In genomic region chr2:227163998-227164744, GRCh38 we compare ENCODE assay signal across 8 cellular contexts. TPM values are rescaled to one million over a fixed set of nuclear protein-coding genes. Genes with fewer than 3 reads are reported as not detected.
DNase-seq lines count a peak whose midpoint lies in the region; ATAC-seq and TF ChIP-seq lines count a peak whose summit lies in the region.

Gene COL4A3 (plus strand): TSS chr2:227164624. CDS start chr2:227164727, 103 bp downstream.
Gene COL4A4 (minus strand): TSS chr2:227164205. CDS start chr2:227147483, 16,722 bp downstream.

- H4K5ac ChIP-seq in mesendoderm (ENCODE audit: low read length), result no peak within 1 kb of the TSS

- no peak within 1 kb of the TSS for H4K8ac ChIP-seq in mesendoderm (ENCODE audit: low read depth, low read length)

- no peak within 1 kb of the TSS for H2BK5ac ChIP-seq in mesendoderm (ENCODE audit: low read length)

- H3K18ac ChIP-seq in mesendoderm (ENCODE audit: low read length), result no peak within 1 kb of the TSS

- intact Hi-C loops in dorsolateral prefrontal cortex (cut with DNase I), result no loop called here
- intact Hi-C loops in uterus (cut with DNase I; ENCODE audit: low total_unique reads), result no loop called here

- H3K56ac ChIP-seq in mesendoderm (ENCODE audit: low read length), result peak within 1 kb of the TSS; percentile 74

- H3K9me3 ChIP-seq in uterus, result no peaks in the 10 kb centered on the region

- TF ChIP-seq POLR2A in GM18505 (IDR thresholded peaks at IDR 0.05; ENCODE audit: borderline replicate concordance, extremely low read depth, insufficient read depth, insufficient read length) (peak; percentile 56), uterus (IDR thresholded peaks at IDR 0.05) (no peak)

- H3K4me1 ChIP-seq in mesendoderm (ENCODE audit: control insufficient read depth, low read depth, low read length) (no peaks in the 10 kb centered on the region), uterus (peaks cover 0 to 13% of the 10 kb centered on the region in 2 donors)

- no peaks in the 10 kb centered on the region for H3K79me1 ChIP-seq in mesendoderm (ENCODE audit: low read length)

- DNase-seq in AG09309 (ENCODE audit: low read depth) (no peak), NCI-H748 (lab: John Stamatoyannopoulos, UW; ENCODE audit: unreplicated experiment) (peak; percentile 70), dorsolateral prefrontal cortex (peak in 1 of 10 donors; percentile 7), mesendoderm (peak; percentile 29), uterus (peak; percentile 23 to 46), NCI-H2171 (lab: John Stamatoyannopoulos, UW) (no peak)

- H3K4me3 ChIP-seq in AG09309 (ENCODE audit: control insufficient read depth, low read depth, low read length) (peak within 1 kb of the TSS; percentile 46), dorsolateral prefrontal cortex (peak within 1 kb of the TSS; percentile 35 to 74 (median 60)), mesendoderm (ENCODE audit: low read length) (peak within 1 kb of the TSS; percentile 26), uterus (peak within 1 kb of the TSS; percentile 9 to 51)

- H3K9ac ChIP-seq in mesendoderm (ENCODE audit: low read length), result peak within 1 kb of the TSS; percentile 54

- TF ChIP-seq CTCF in AG09309 (IDR thresholded peaks at IDR 0.05; ENCODE audit: control insufficient read depth, insufficient read depth, low read depth, low read length, missing control alignments) (no peak), dorsolateral prefrontal cortex (IDR thresholded peaks at IDR 0.05 in 54 of 56, conservative IDR thresholded peaks at IDR 0.05 in 2 of 56; ENCODE audit: low read depth in 1 of 56, partially characterized antibody in 56 of 56) (no peak), uterus (IDR thresholded peaks at IDR 0.05) (no peak)

- no peak within 1 kb of the TSS for H3K4ac ChIP-seq in mesendoderm (ENCODE audit: low read depth, low read length)

- H3K23ac ChIP-seq in mesendoderm (ENCODE audit: low read length), result no peak within 1 kb of the TSS

- H2BK15ac ChIP-seq in mesendoderm (replicated peaks; ENCODE audit: low read depth), result no peak within 1 kb of the TSS

- no peaks in the 10 kb centered on the region for H3K36me3 ChIP-seq in mesendoderm (ENCODE audit: control insufficient read depth, insufficient read depth, low read length)
- no peaks in the 10 kb centered on the region for H3K36me3 ChIP-seq in uterus

- peak within 1 kb of the TSS; percentile 77 for H3K4me2 ChIP-seq in mesendoderm (ENCODE audit: low read length)

- ATAC-seq in GM18505 (IDR thresholded peaks at IDR 0.05; ENCODE audit: unreplicated experiment) (peak; percentile 60), HG02798 (IDR thresholded peaks at IDR 0.05; ENCODE audit: poor library complexity, unreplicated experiment) (peak; percentile 72)

- no CpG with 5 or more reads among the region's 76 CpGs for WGBS in mesendoderm (ENCODE audit: extremely low coverage, insufficient coverage, low lambda C conversion rate)

- H2AK5ac ChIP-seq in mesendoderm (ENCODE audit: low read length), result no peak within 1 kb of the TSS

- no peak within 1 kb of the TSS for H2BK120ac ChIP-seq in mesendoderm (ENCODE audit: low read depth, low read length)

- H3K27ac ChIP-seq in dorsolateral prefrontal cortex (peak within 1 kb of the TSS in 7 of 59 donors; percentile 11 to 51 (median 36)), mesendoderm (ENCODE audit: low read depth, low read length) (no peak within 1 kb of the TSS), uterus (peak within 1 kb of the TSS in 1 of 2 donors; percentile 21)

- H3K79me2 ChIP-seq in mesendoderm (ENCODE audit: control insufficient read depth, insufficient read depth, low read length), result no peaks in the 10 kb centered on the region

- peaks cover 0 to 64% (median 34%) of the 10 kb centered on the region in 45 donors for H3K27me3 ChIP-seq in dorsolateral prefrontal cortex
- H3K27me3 ChIP-seq in mesendoderm (ENCODE audit: insufficient read depth, low read length, poor library complexity), result peaks cover 8% of the 10 kb centered on the region
- no peaks in the 10 kb centered on the region for H3K27me3 ChIP-seq in uterus

RNA-seq across cellular contexts. Expression of gene COL4A3, which starts in this region (rescaled TPM):
- 1 to 10 TPM in 116 of 120 experiments, under 1 TPM in 4; 0.61 to 7.3 (median 2.8) TPM for total RNA-seq in dorsolateral prefrontal cortex
- polyA plus RNA-seq in mesendoderm (2013, experiment 1 of 2), result 0.07 TPM
- 0.04 TPM for polyA plus RNA-seq in mesendoderm (2013, experiment 2 of 2)
- 1 to 10 TPM in 2 of 4 donors, under 1 TPM in 2; 0.26 to 7.6 (median 3.5) TPM for total RNA-seq in uterus

RNA-seq across cellular contexts. Expression of gene COL4A4, which starts in this region (rescaled TPM):
- total RNA-seq in dorsolateral prefrontal cortex, result 1 to 10 TPM in 95 of 120 experiments, under 1 TPM in 25; 0.45 to 5.7 (median 1.5) TPM
- polyA plus RNA-seq in mesendoderm (2013, experiment 1 of 2), result 0.27 TPM
- 0.21 TPM for polyA plus RNA-seq in mesendoderm (2013, experiment 2 of 2)
- total RNA-seq in uterus, result 1 to 10 TPM in 3 of 4 donors, under 1 TPM in 1; 0.76 to 6.4 (median 3.4) TPM

Comparison
In these comparisons a context has a peak if more than half of its experiments do, and no peak if none do; other contexts are left out.
1. DNase-seq: peak in NCI-H748 (single experiment), mesendoderm (single experiment) and uterus (2 of 2); none in AG09309 (single experiment) and NCI-H2171 (single experiment).
2. Peak in every context shown above with its lines, with median percentiles within 50 percentile points of each other: H3K4me3 ChIP-seq.